Comparison of ENCODE assay signal across 22 cellular contexts in the genomic region with DNA sequence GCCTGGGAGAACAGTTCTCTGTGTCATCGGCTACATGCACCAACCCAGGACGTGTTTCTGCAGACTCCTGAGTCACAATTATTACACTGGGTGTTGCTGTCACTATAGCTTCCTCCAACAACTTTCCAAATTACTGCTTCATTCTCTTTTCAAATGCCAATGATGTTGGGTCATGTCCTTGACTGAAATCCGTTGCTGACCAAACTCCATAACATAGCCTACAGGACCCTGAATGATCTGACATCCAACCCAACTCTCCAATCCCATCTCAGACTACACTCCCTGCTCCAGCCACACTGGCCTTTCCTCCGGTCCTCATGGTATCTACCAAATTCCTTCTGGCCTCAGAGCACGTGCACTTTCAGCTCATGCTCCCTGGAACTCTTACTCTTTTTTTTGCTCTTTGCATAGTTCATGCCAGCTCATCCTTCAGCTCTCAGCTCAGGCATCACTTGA.
A peak's percentile ranks its signal among the peaks of the same experiment; 100 is the strongest.
DNase-seq lines count a peak whose midpoint lies in the region; FAIRE-seq and TF ChIP-seq lines count a peak whose summit lies in the region.
"Had no signal": no experiment of that assay in that cellular context is flagged by ENCODE, and none has a peak within 500 bp of the region (broad histone marks: within the 10 kb centered on the region; RNA-seq: fewer than 3 reads in every experiment).

No MANE protein-coding gene starts in this region.

- H3K4me3 ChIP-seq in fibroblast of lung (replicated peaks in 1 of 4; ENCODE audit: control extremely low read depth in 1 of 4, insufficient read depth in 1 of 4, low read depth in 3 of 4, low read length in 4 of 4) (no peak overlapping the region), smooth muscle cell (no peak overlapping the region)
- H3K4me3 ChIP-seq: BLaER1 treated with 17β-estradiol and CSF1 and Interleukin-3, amounts not matched to agents 10 nM and 100 nM; body of pancreas; K562 had no signal

- H3K4me1 ChIP-seq in fibroblast of lung (ENCODE audit: control insufficient read depth, extremely low read depth, insufficient read depth, low read length) (peaks cover 5% of the 10 kb centered on the region), smooth muscle cell (ENCODE audit: low read depth) (peaks cover 8% of the 10 kb centered on the region)
- H3K4me1 ChIP-seq: body of pancreas had no signal

- WGBS in smooth muscle cell (ENCODE audit: low lambda C conversion rate) = 36% methylated on average over 5 of the region's 5 CpGs

- H3K79me2 ChIP-seq in fibroblast of lung (ENCODE audit: control insufficient read depth, insufficient read depth, low read length) (no peaks in the 10 kb centered on the region), smooth muscle cell (ENCODE audit: low read depth) (no peaks in the 10 kb centered on the region)

- H2AFZ ChIP-seq in fibroblast of lung (ENCODE audit: low read length) (no peak overlapping the region), smooth muscle cell (ENCODE audit: low read depth) (no peak overlapping the region)

- DNase-seq in GM04503 (ENCODE audit: low read depth) (peak; percentile 34), RPMI7951 (ENCODE audit: low read depth) (peak; percentile 25), fibroblast of lung (ENCODE audit: low read depth in 2 of 2) (peak; percentile 36 to 45), smooth muscle cell (lab: John Stamatoyannopoulos, UW; ENCODE audit: unreplicated experiment) (no peak), frontal cortex (ENCODE audit: low spot score in 2 of 2) (no peak), NCI-H510A treated with DMSO at 0.1 percent for 48 hours (lab: John Stamatoyannopoulos, UW) (no peak)
- DNase-seq in stimulated activated CD4-positive, alpha-beta T cell treated with anti-CD3 and anti-CD28 coated beads, Interleukin-2, amount 100 ng/mL, for 24 hours = no peak
- DNase-seq: activated CD4-positive, CD25-positive, alpha-beta regulatory T cell; activated CD8-positive, alpha-beta T cell treated with anti-CD3 and anti-CD28 coated beads, Interleukin-2, amount 10 ng/mL, durations not matched to agents 7 days and 5 days; activated T-cell treated with anti-CD3 and anti-CD28 coated beads, Interleukin-2, amount 50 U/mL, for 48 hours; body of pancreas; head of caudate nucleus; immature natural killer cell; natural killer cell; NCI-H1092 treated with DMSO at 0.1 percent for 48 hours; NCI-H2107; NCI-H69; stimulated activated CD4-positive, alpha-beta T cell treated with anti-CD3 and anti-CD28 coated beads, Interleukin-4, amount 100 ng/mL, for 1 hour had no signal

- no peaks in the 10 kb centered on the region for H4K20me1 ChIP-seq in fibroblast of lung (ENCODE audit: control insufficient read depth, extremely low read depth, insufficient read depth, low read length)
- H4K20me1 ChIP-seq in smooth muscle cell (ENCODE audit: low read depth) = no peaks in the 10 kb centered on the region
- H4K20me1 ChIP-seq: BLaER1 treated with 17β-estradiol and CSF1 and Interleukin-3, amounts not matched to agents 10 nM and 100 nM had no signal

- no peak overlapping the region for H3K9ac ChIP-seq in fibroblast of lung (ENCODE audit: insufficient read depth, low read length)
- no peak overlapping the region for H3K9ac ChIP-seq in smooth muscle cell (ENCODE audit: low read depth)
- H3K9ac ChIP-seq: BLaER1 treated with 17β-estradiol and CSF1 and Interleukin-3, amounts not matched to agents 10 nM and 100 nM had no signal

- H3K9me3 ChIP-seq in fibroblast of lung (ENCODE audit: control insufficient read depth, insufficient read depth, low read depth, low read length) (no peaks in the 10 kb centered on the region), smooth muscle cell (replicated peaks; ENCODE audit: low read depth) (no peaks in the 10 kb centered on the region)
- H3K9me3 ChIP-seq: BLaER1 treated with 17β-estradiol and CSF1 and Interleukin-3, amounts not matched to agents 10 nM and 100 nM; body of pancreas had no signal

- no peaks in the 10 kb centered on the region for H3K27me3 ChIP-seq in fibroblast of lung (ENCODE audit: control insufficient read depth, insufficient read depth, low read length)
- H3K27me3 ChIP-seq in smooth muscle cell (ENCODE audit: low read depth) = no peaks in the 10 kb centered on the region
- H3K27me3 ChIP-seq: BLaER1 treated with 17β-estradiol and CSF1 and Interleukin-3, amounts not matched to agents 10 nM and 100 nM; body of pancreas had no signal

- no peak overlapping the region for H3K4me2 ChIP-seq in fibroblast of lung (ENCODE audit: extremely low read depth, insufficient read depth, low read length)
- H3K4me2 ChIP-seq in smooth muscle cell = no peak overlapping the region
- H3K4me2 ChIP-seq: BLaER1 treated with 17β-estradiol and CSF1 and Interleukin-3, amounts not matched to agents 10 nM and 100 nM had no signal

- H3K27ac ChIP-seq in fibroblast of lung (ENCODE audit: insufficient read depth, low read length) (peak overlapping the region; percentile 50), smooth muscle cell (ENCODE audit: low read depth) (peak overlapping the region; percentile 47)
- H3K27ac ChIP-seq: BLaER1 treated with 17β-estradiol and CSF1 and Interleukin-3, amounts not matched to agents 10 nM and 100 nM; body of pancreas had no signal

- H3K36me3 ChIP-seq in fibroblast of lung (ENCODE audit: control insufficient read depth, insufficient read depth, low read length) (no peaks in the 10 kb centered on the region), smooth muscle cell (ENCODE audit: low read depth) (no peaks in the 10 kb centered on the region)
- H3K36me3 ChIP-seq: BLaER1 treated with 17β-estradiol and CSF1 and Interleukin-3, amounts not matched to agents 10 nM and 100 nM had no signal

- no peak for FAIRE-seq in frontal cortex (lab: Jason Lieb, UNC)
- FAIRE-seq: D721Med, endothelial cell of umbilical vein, K562 had no signal

- TF ChIP-seq CTCF in fibroblast of lung (conservative IDR thresholded peaks at IDR 0.05 in 1 of 2, IDR thresholded peaks at IDR 0.05 in 1 of 2; ENCODE audit: low read depth in 1 of 2, low read length in 2 of 2) (no peak), smooth muscle cell (IDR thresholded peaks at IDR 0.05; ENCODE audit: borderline replicate concordance, insufficient read depth, poor library complexity, severe bottlenecking) (no peak)

- no peaks in the 10 kb centered on the region for H3F3A ChIP-seq in smooth muscle cell (ENCODE audit: low read depth)

Comparison
In these comparisons a context has a peak if more than half of its experiments do, and no peak if none do; other contexts are left out.
1. DNase-seq: peak in GM04503 (single experiment), RPMI7951 (single experiment) and fibroblast of lung (2 of 2); none in smooth muscle cell (single experiment), frontal cortex (0 of 2), stimulated activated CD4-positive, alpha-beta T cell treated with anti-CD3 and anti-CD28 coated beads, Interleukin-2, amount 100 ng/mL, for 24 hours (0 of 2) and NCI-H510A treated with DMSO at 0.1 percent for 48 hours (single experiment).